In genomic region chr17:80104321-80104955, GRCh38 we compare ENCODE assay signal across 1 cellular context.
TF ChIP-seq lines count a peak whose summit lies in the region.

No MANE protein-coding gene starts in this region.

TF ChIP-seq in GM23338, 12 proteins besides CTCF, POLR2A, EP300 and RAD21 (continued from another document):
- TF ChIP-seq ZNF462 (CRISPR knock-in tag; IDR thresholded peaks at IDR 0.05) (no peak), EZH2 (IDR thresholded peaks at IDR 0.05; ENCODE audit: low read depth, unreplicated experiment) (no peak), EZH2phosphoT487 (IDR thresholded peaks at IDR 0.05; ENCODE audit: unreplicated experiment) (no peak), JUNB (IDR thresholded peaks at IDR 0.05; ENCODE audit: unreplicated experiment) (no peak), ZNF331 (CRISPR knock-in tag; IDR thresholded peaks at IDR 0.05; ENCODE audit: low read depth) (no peak), POLR2AphosphoS5 (IDR thresholded peaks at IDR 0.05; ENCODE audit: low read depth) (no peak), ZNF114 (CRISPR knock-in tag; IDR thresholded peaks at IDR 0.05) (no peak), CREB1 (CRISPR knock-in tag; IDR thresholded peaks at IDR 0.05; ENCODE audit: low read depth) (no peak)
